Comparison of ENCODE assay signal across 8 cellular contexts in genomic region chr7:74174606-74175082, GRCh38. TPM values are rescaled to one million over a fixed set of nuclear protein-coding genes. Genes with fewer than 3 reads are reported as not detected.
DNase-seq lines count a peak whose midpoint lies in the region; ATAC-seq and TF ChIP-seq lines count a peak whose summit lies in the region.

No MANE protein-coding gene starts in this region.

- H3K14ac ChIP-seq in neuronal stem cell (ENCODE audit: low read length) = peak overlapping the region; percentile 9

- H2BK15ac ChIP-seq in neuronal stem cell (ENCODE audit: low read length) = no peak overlapping the region

- peak overlapping the region; percentile 95 for H3K27ac ChIP-seq in foreskin keratinocyte
- H3K27ac ChIP-seq in neuronal stem cell (replicated peaks; ENCODE audit: low read length) = peak overlapping the region; percentile 58
- H3K27ac ChIP-seq in urinary bladder (ENCODE audit: low read depth) = peak overlapping the region; percentile 98

- no CpG with 5 or more reads among the region's 43 CpGs for WGBS in neuronal stem cell (ENCODE audit: extremely low coverage in 2 of 2, insufficient read length in 2 of 2, insufficient replicate concordance in 1 of 2), 2 donors
- under 1% methylated on average over 43 of the region's 43 CpGs for WGBS in urinary bladder

- H3K4ac ChIP-seq in neuronal stem cell (ENCODE audit: low read length) = no peak overlapping the region

- no peak overlapping the region for H4K91ac ChIP-seq in neuronal stem cell (ENCODE audit: low read depth, low read length, poor library complexity)

- H3K23ac ChIP-seq in neuronal stem cell (ENCODE audit: low read depth, low read length, poor library complexity) = peak overlapping the region; percentile 96

- peak overlapping the region; percentile 95 for H3K18ac ChIP-seq in neuronal stem cell (ENCODE audit: low read length)

- H3K4me2 ChIP-seq in neuronal stem cell (ENCODE audit: insufficient read depth, low read length, poor library complexity, severe bottlenecking) = peak overlapping the region; percentile 61

- peak overlapping the region; percentile 99 for H3K9ac ChIP-seq in neuronal stem cell (ENCODE audit: low read depth, low read length, poor library complexity)

- H2BK12ac ChIP-seq in neuronal stem cell (ENCODE audit: low read length) = no peak overlapping the region

- peak; percentile 31 for ATAC-seq in foreskin keratinocyte

- peak overlapping the region; percentile 89 for H2BK5ac ChIP-seq in neuronal stem cell (ENCODE audit: low read length)

- H3K79me1 ChIP-seq in neuronal stem cell (ENCODE audit: low read depth, low read length) = peaks cover 2% of the 10 kb centered on the region

- peak overlapping the region; percentile 97 for H2AFZ ChIP-seq in neuronal stem cell (ENCODE audit: low read length)

- DNase-seq in DMS 273 (lab: John Stamatoyannopoulos, UW; ENCODE audit: unreplicated experiment) (peak; percentile 78), DMS 273 treated with DMSO at 0.1 percent for 48 hours (lab: John Stamatoyannopoulos, UW) (no peak), HFF-Myc (ENCODE audit: extremely low read depth, low read depth) (no peak), NCI-H2227 (lab: John Stamatoyannopoulos, UW; ENCODE audit: unreplicated experiment) (peak; percentile 64), activated gamma-delta T cell (lab: John Stamatoyannopoulos, UW) (peak; percentile 37), foreskin keratinocyte (peak in 1 of 2 donors; percentile 27), neuronal stem cell (ENCODE audit: low spot score) (peak; percentile 24)

- H3K27me3 ChIP-seq in foreskin keratinocyte (no peaks in the 10 kb centered on the region), neuronal stem cell (ENCODE audit: control insufficient read depth in 3 of 3, insufficient read depth in 3 of 3, low read depth in 1 of 3, low read length in 3 of 3) (no peaks in the 10 kb centered on the region)

- H3K4me1 ChIP-seq in foreskin keratinocyte (peaks cover 17% of the 10 kb centered on the region), neuronal stem cell (ENCODE audit: control insufficient read depth in 2 of 2, insufficient read depth in 1 of 2, low read depth in 1 of 2, low read length in 2 of 2) (peaks cover 6 to 21% of the 10 kb centered on the region in 2 donors), urinary bladder (ENCODE audit: insufficient read depth) (peaks cover 2% of the 10 kb centered on the region)

- H3K36me3 ChIP-seq in neuronal stem cell (replicated peaks in 1 of 2; ENCODE audit: control insufficient read depth in 2 of 2, insufficient read depth in 2 of 2, low read length in 2 of 2) (peaks cover 2 to 42% of the 10 kb centered on the region in 2 donors), urinary bladder (ENCODE audit: insufficient read depth) (no peaks in the 10 kb centered on the region)

- H2BK120ac ChIP-seq in neuronal stem cell (ENCODE audit: low read depth, low read length) = no peak overlapping the region

- peak overlapping the region; percentile 97 for H3K4me3 ChIP-seq in HFF-Myc (replicated peaks; ENCODE audit: low read depth, low read length)
- H3K4me3 ChIP-seq in neuronal stem cell (ENCODE audit: low read length in 2 of 2) = peak overlapping the region; percentile 88 to 100
- peak overlapping the region; percentile 95 for H3K4me3 ChIP-seq in urinary bladder (ENCODE audit: low read depth, low read length)

- TF ChIP-seq CTCF in HFF-Myc (IDR thresholded peaks at IDR 0.05; ENCODE audit: low read depth, low read length, missing control alignments) (no peak), foreskin keratinocyte (conservative IDR thresholded peaks at IDR 0.05) (peak; percentile 15)

- peak overlapping the region; percentile 83 for H2AK5ac ChIP-seq in neuronal stem cell (ENCODE audit: low read depth, low read length)

- no peak overlapping the region for H4K8ac ChIP-seq in neuronal stem cell (ENCODE audit: low read depth, low read length)

- H3K9me3 ChIP-seq in neuronal stem cell (replicated peaks in 1 of 2; ENCODE audit: control insufficient read depth in 2 of 2, insufficient read depth in 1 of 2, low read depth in 1 of 2, low read length in 2 of 2) = no peaks in the 10 kb centered on the region

RNA-seq across cellular contexts. Expression of gene EIF4H, which starts 0.5 kb away (rescaled TPM):
- total RNA-seq in foreskin keratinocyte (320 and 332 TPM in 2 replicates), urinary bladder (199 TPM)
- polyA plus RNA-seq in foreskin keratinocyte (274 and 296 TPM in 2 replicates), urinary bladder (292 TPM)
- 230 TPM for polyA plus RNA-seq in neuronal stem cell (2013, experiment 1 of 2)
- polyA plus RNA-seq in neuronal stem cell (2013, experiment 2 of 2) = 234 TPM

RNA-seq across cellular contexts. Expression of gene LAT2, which starts 35.2 kb away (rescaled TPM):
- 0.49 and 0.85 TPM in 2 replicates for total RNA-seq in foreskin keratinocyte
- polyA plus RNA-seq in foreskin keratinocyte = 0.38 and 0.49 TPM in 2 replicates
- polyA plus RNA-seq in neuronal stem cell (2013, experiment 1 of 2) = 0.03 TPM
- 0.10 TPM for polyA plus RNA-seq in neuronal stem cell (2013, experiment 2 of 2)
- 5.1 TPM for total RNA-seq in urinary bladder
- 9.8 TPM for polyA plus RNA-seq in urinary bladder

Comparison
In these comparisons a context has a peak if more than half of its experiments do, and no peak if none do; other contexts are left out.
1. DNase-seq: peak in DMS 273 (single experiment), NCI-H2227 (single experiment), activated gamma-delta T cell (single experiment) and neuronal stem cell (single experiment); none in DMS 273 treated with DMSO at 0.1 percent for 48 hours (single experiment) and HFF-Myc (single experiment).
2. Peak in every context shown above with its lines, with median percentiles within 50 percentile points of each other: H3K4me3 ChIP-seq and H3K27ac ChIP-seq.